In the genomic region with DNA sequence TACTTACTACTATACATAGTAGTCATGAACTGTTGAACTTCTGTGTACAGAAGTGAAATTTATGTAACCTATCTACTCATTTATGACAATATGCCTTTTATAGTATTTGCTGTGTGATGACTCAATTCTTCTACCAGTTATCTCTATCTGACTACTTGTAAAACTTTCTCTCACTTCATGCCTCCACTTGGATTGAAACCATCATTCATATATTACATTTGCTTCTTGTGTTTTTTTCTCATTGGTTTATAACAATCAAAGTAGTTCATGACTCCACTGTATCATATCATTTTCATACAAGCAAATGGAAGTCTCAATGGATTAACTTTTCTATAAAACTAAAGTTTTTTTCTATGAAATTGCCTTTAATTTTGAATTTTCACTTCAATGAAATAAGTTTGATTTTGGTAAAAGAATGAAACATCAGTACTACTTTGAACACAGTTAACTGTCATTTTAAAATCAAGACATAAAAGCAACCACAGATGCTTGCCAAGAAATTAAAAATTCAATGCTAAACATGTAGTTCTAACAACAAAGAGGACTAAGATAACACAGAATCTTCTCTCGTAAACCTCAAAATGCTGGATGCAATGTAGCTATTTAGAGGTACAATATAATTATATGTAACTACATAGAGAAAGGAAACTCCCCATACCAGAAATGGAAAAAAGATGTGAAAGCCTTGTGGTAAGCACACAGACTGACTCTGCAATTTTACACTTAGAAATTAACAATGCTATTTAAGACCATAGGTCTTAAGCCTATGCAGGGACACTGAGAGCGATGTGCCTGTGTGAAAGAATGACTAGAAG, we compare ENCODE assay signal across 11 cellular contexts. TPM values are rescaled to one million over a fixed set of nuclear protein-coding genes. Genes with fewer than 3 reads are reported as not detected.
DNase-seq lines count a peak whose midpoint lies in the region; ATAC-seq and TF ChIP-seq lines count a peak whose summit lies in the region.
"Had no signal": no experiment of that assay in that cellular context is flagged by ENCODE, and none has a peak within 500 bp of the region (broad histone marks: within the 10 kb centered on the region; RNA-seq: fewer than 3 reads in every experiment).

No MANE protein-coding gene starts in this region.

- 56 to 72% methylated on average over 2 of the region's 2 CpGs for WGBS in lower leg skin, 2 donors

- H3K9ac ChIP-seq in Karpas-422 (ENCODE audit: low read length): no peak overlapping the region

- TF ChIP-seq CTCF in choroid plexus epithelial cell (conservative IDR thresholded peaks at IDR 0.05; ENCODE audit: low read depth, low read length): no peak
- no peak for TF ChIP-seq CTCF in lower leg skin (IDR thresholded peaks at IDR 0.05)

- intact Hi-C loops in lower leg skin (cut with DNase I; ENCODE audit: low total_unique reads) (no loop called here), head of caudate nucleus (cut with DNase I) (no loop called here)

- no peaks in the 10 kb centered on the region for H3K9me2 ChIP-seq in Karpas-422 (replicated peaks; ENCODE audit: insufficient read depth, low read length)

- no peaks in the 10 kb centered on the region for H3K9me3 ChIP-seq in Karpas-422 (ENCODE audit: low read length)

- H3K36me3 ChIP-seq in Karpas-422 (ENCODE audit: insufficient read depth, low read length): no peaks in the 10 kb centered on the region

- TF ChIP-seq POLR2A in lower leg skin (IDR thresholded peaks at IDR 0.05): no peak

- H3K79me2 ChIP-seq in Karpas-422 (ENCODE audit: low read length): no peaks in the 10 kb centered on the region

- peak; percentile 89 for ATAC-seq in GM18502 (IDR thresholded peaks at IDR 0.05; ENCODE audit: poor library complexity, unreplicated experiment)
- ATAC-seq in GM21423 (IDR thresholded peaks at IDR 0.05; ENCODE audit: unreplicated experiment): peak; percentile 90
- ATAC-seq in HG03342 (IDR thresholded peaks at IDR 0.05; ENCODE audit: unreplicated experiment): peak; percentile 83

- H4K20me1 ChIP-seq in Karpas-422 (ENCODE audit: insufficient read depth, low read depth, low read length): no peaks in the 10 kb centered on the region

- H3K4me3 ChIP-seq in choroid plexus epithelial cell (ENCODE audit: low read depth, low read length) (no peak overlapping the region), Karpas-422 (ENCODE audit: low read length) (no peak overlapping the region), lower leg skin (ENCODE audit: low read depth, poor library complexity, severe bottlenecking) (no peak overlapping the region)

- H2AFZ ChIP-seq in Karpas-422 (ENCODE audit: low read length): no peak overlapping the region

- H3K27ac ChIP-seq in Karpas-422 (ENCODE audit: low read length): no peak overlapping the region

- DNase-seq in choroid plexus epithelial cell (ENCODE audit: low read depth) (peak; percentile 34), NCI-H82 (lab: John Stamatoyannopoulos, UW) (no peak), Karpas-422 (no peak), lower leg skin (ENCODE audit: low spot score in 2 of 2) (no peak), head of caudate nucleus (no peak)
- DNase-seq: activated naive CD8-positive, alpha-beta T cell treated with anti-CD3 and anti-CD28 coated beads, Interleukin-2, amount 10 ng/mL, durations not matched to agents 7 days and 5 days; OCI-M1; stimulated activated CD4-positive, alpha-beta T cell treated with anti-CD3 and anti-CD28 coated beads, Interleukin-15, amount 100 ng/mL, for 24 hours had no signal

- H3K27me3 ChIP-seq in Karpas-422 (ENCODE audit: low read length): no peaks in the 10 kb centered on the region

- no peak overlapping the region for H3K4me2 ChIP-seq in Karpas-422 (ENCODE audit: low read depth, low read length, poor library complexity, severe bottlenecking)

- H3K4me1 ChIP-seq in Karpas-422 (ENCODE audit: low read length): no peaks in the 10 kb centered on the region

RNA-seq across cellular contexts. Expression of a gene that starts 27.6 kb away (rescaled TPM):
- 0.07 TPM in 1 of 2 replicates, not detected in the other for total RNA-seq in Karpas-422 (2014; rRNA removed; shearing (Covaris generic); ENCODE audit: low replicate concordance)
- total RNA-seq in lower leg skin: 100 to 1,000 TPM; 122 to 160 (median 139) TPM

RNA-seq across cellular contexts. Expression of a gene that starts 43.7 kb away (rescaled TPM):
- 103 and 121 TPM in 2 replicates for total RNA-seq in Karpas-422 (2014; rRNA removed; shearing (Covaris generic); ENCODE audit: low replicate concordance)
- total RNA-seq in lower leg skin: 10 to 100 TPM; 18.4 to 33.5 (median 22.2) TPM

Comparison
In these comparisons a context has a peak if more than half of its experiments do, and no peak if none do; other contexts are left out.
1. RNA of a gene that starts 27.6 kb away (total RNA-seq): 122 to 160 TPM in lower leg skin; 0.07 TPM in Karpas-422; every median in the first group is over 100 times any median in the second.
2. Peak in every context shown above with its lines, with median percentiles within 50 percentile points of each other: ATAC-seq.